25 cellular contexts compared by ENCODE assay signal in genomic region chr14:103772078-103772712, GRCh38.
"Had no signal": no experiment of that assay in that cellular context is flagged by ENCODE, and none has a peak within 500 bp of the region (broad histone marks: within the 10 kb centered on the region; RNA-seq: fewer than 3 reads in every experiment).

No MANE protein-coding gene starts in this region.

- H3K27me3 Mint-ChIP-seq: naive B cell; natural killer cell treated with Interleukin-12 subunit alpha and Interleukin-12 subunit beta and Interleukin-15 and Interleukin-18, amount 100 ng/mL, for 72 hours had no signal

- H3K9me3 Mint-ChIP-seq: endodermal cell; natural killer cell treated with Interleukin-12 subunit alpha and Interleukin-12 subunit beta and Interleukin-15 and Interleukin-18, amount 100 ng/mL, for 72 hours; neural crest cell; stimulated activated effector memory CD8-positive, alpha-beta T cell treated with anti-CD3 and anti-CD28 coated beads, Interleukin-12 subunit alpha, Interleukin-12 subunit beta, amount 100 ng/mL, for 72 hours had no signal

- DNase-seq: effector CD8-positive, alpha-beta T cell; endodermal cell; foreskin fibroblast; gastrocnemius medialis; head of caudate nucleus; kidney; left lung; mesenchymal stem cell; mucosa of descending colon; naive B cell; psoas muscle; right cardiac atrium; sigmoid colon; stimulated activated CD4-positive, alpha-beta T cell treated with anti-CD3 and anti-CD28 coated beads, Interleukin-2, amount 100 ng/mL, for 24 hours; stimulated activated CD4-positive, alpha-beta T cell treated with anti-CD3 and anti-CD28 coated beads, Interleukin-4, amount 100 ng/mL, for 24 hours; stimulated activated naive CD4-positive, alpha-beta T cell treated with Interleukin-2 at 50 U/mL for 16 hours; stomach; thyroid gland; trophoblast cell had no signal

- H3K27ac Mint-ChIP-seq: dendritic cell treated with granulocyte-macrophage colony-stimulating factor and Interleukin-4, amounts not matched to agents 40 ng/mL and 50 ng/mL, for 4 days; endodermal cell; mesothelial cell of epicardium; natural killer cell treated with Interleukin-12 subunit alpha and Interleukin-12 subunit beta and Interleukin-15 and Interleukin-18, amount 100 ng/mL, for 72 hours; stimulated activated effector memory CD8-positive, alpha-beta T cell treated with anti-CD3 and anti-CD28 coated beads, Interleukin-12 subunit alpha, Interleukin-12 subunit beta, amount 100 ng/mL, for 72 hours had no signal

- H3K4me3 Mint-ChIP-seq: dendritic cell treated with granulocyte-macrophage colony-stimulating factor and Interleukin-4, amounts not matched to agents 40 ng/mL and 50 ng/mL, for 4 days; endodermal cell; mesothelial cell of epicardium; natural killer cell treated with Interleukin-12 subunit alpha and Interleukin-12 subunit beta and Interleukin-15 and Interleukin-18, amount 100 ng/mL, for 72 hours; neural crest cell; stimulated activated effector memory CD8-positive, alpha-beta T cell treated with anti-CD3 and anti-CD28 coated beads, Interleukin-12 subunit alpha, Interleukin-12 subunit beta, amount 100 ng/mL, for 72 hours had no signal

- H3K4me1 Mint-ChIP-seq: neural crest cell; stimulated activated effector memory CD8-positive, alpha-beta T cell treated with anti-CD3 and anti-CD28 coated beads, Interleukin-12 subunit alpha, Interleukin-12 subunit beta, amount 100 ng/mL, for 72 hours had no signal

- ATAC-seq: esophagus mucosa; gastrocnemius medialis; left lung; mucosa of descending colon; natural killer cell treated with Interleukin-12 subunit alpha and Interleukin-12 subunit beta and Interleukin-15 and Interleukin-18, amount 100 ng/mL, for 72 hours; psoas muscle; right cardiac atrium; stimulated activated effector memory CD8-positive, alpha-beta T cell treated with anti-CD3 and anti-CD28 coated beads, Interleukin-12 subunit alpha, Interleukin-12 subunit beta, amount 100 ng/mL, for 72 hours had no signal
